19 cellular contexts compared by ENCODE assay signal in genomic region chr9:77750981-77751340, GRCh38.
DNase-seq lines count a peak whose midpoint lies in the region; ATAC-seq, FAIRE-seq and TF ChIP-seq lines count a peak whose summit lies in the region.
"Had no signal": no experiment of that assay in that cellular context is flagged by ENCODE, and none has a peak within 500 bp of the region (broad histone marks: within the 10 kb centered on the region; RNA-seq: fewer than 3 reads in every experiment).

No MANE protein-coding gene starts in this region.

- no peak overlapping the region for H3K4me3 ChIP-seq in RWPE2 (ENCODE audit: severe bottlenecking)
- H3K4me3 ChIP-seq in trophoblast cell (ENCODE audit: low read depth, low read length), result no peak overlapping the region
- H3K4me3 ChIP-seq in CD4-positive, alpha-beta memory T cell (ENCODE audit: low read length in 2 of 2), result no peak overlapping the region
- H3K4me3 ChIP-seq: colonic mucosa, right lobe of liver, SJSA1 had no signal

- POLR2A ChIA-PET in CD4-positive, alpha-beta memory T cell (lab: Charles Lee; ENCODE audit: partially characterized antibody), result no interaction called here

- no peak overlapping the region for H2AK5ac ChIP-seq in trophoblast cell (ENCODE audit: low read length)

- H2AFZ ChIP-seq in trophoblast cell (ENCODE audit: insufficient read depth, low read length, poor library complexity), result no peak overlapping the region
- H2AFZ ChIP-seq: parathyroid adenoma had no signal

- no peaks in the 10 kb centered on the region for H3K9me3 Mint-ChIP-seq in endothelial cell (ENCODE audit: unreplicated experiment)
- H3K9me3 Mint-ChIP-seq in CD4-positive, alpha-beta memory T cell, result no peaks in the 10 kb centered on the region
- H3K9me3 Mint-ChIP-seq: CD8-positive, alpha-beta T cell; natural killer cell; T-helper 2 cell treated with Interferon-gamma antibody and Interleukin-4, amounts not matched to agents 5 μg/mL and 100 μg/mL, for 36 hours had no signal

- no peak overlapping the region for H4K12ac ChIP-seq in trophoblast cell (ENCODE audit: low read depth, low read length)

- no peak for TF ChIP-seq CTCF in RWPE2 (IDR thresholded peaks at IDR 0.05; ENCODE audit: poor library complexity, severe bottlenecking)
- TF ChIP-seq CTCF in endothelial cell (IDR thresholded peaks at IDR 0.05; ENCODE audit: unreplicated experiment), result no peak

- peaks cover 28% of the 10 kb centered on the region for H3K4me1 Mint-ChIP-seq in endothelial cell (ENCODE audit: unreplicated experiment)
- H3K4me1 Mint-ChIP-seq in CD4-positive, alpha-beta memory T cell, result peaks cover 18 to 53% (median 32%) of the 10 kb centered on the region in 4 donors

- no peak for FAIRE-seq in GM19239 (lab: Jason Lieb, UNC)

- no peak overlapping the region for H3K23ac ChIP-seq in trophoblast cell (ENCODE audit: low read length)

- H3K79me2 ChIP-seq in trophoblast cell (ENCODE audit: control insufficient read depth, insufficient read depth, low read length, poor library complexity), result no peaks in the 10 kb centered on the region
- H3K79me2 ChIP-seq: parathyroid adenoma had no signal

- peaks cover 8% of the 10 kb centered on the region for H3K4me1 ChIP-seq in RWPE2 (ENCODE audit: insufficient read depth, poor library complexity, severe bottlenecking)
- H3K4me1 ChIP-seq in trophoblast cell (ENCODE audit: control insufficient read depth in 1 of 2, insufficient read depth in 2 of 2, low read length in 2 of 2), result peaks cover 3 to 6% of the 10 kb centered on the region in 2 experiments
- H3K4me1 ChIP-seq in CD4-positive, alpha-beta memory T cell (ENCODE audit: insufficient read depth, low read length), result no peaks in the 10 kb centered on the region
- H3K4me1 ChIP-seq: colonic mucosa, parathyroid adenoma, right lobe of liver had no signal

- no peak overlapping the region for H4K91ac ChIP-seq in trophoblast cell (ENCODE audit: low read depth, low read length)

- no peak overlapping the region for H3K4me3 Mint-ChIP-seq in endothelial cell (ENCODE audit: unreplicated experiment)
- no peak overlapping the region for H3K4me3 Mint-ChIP-seq in CD4-positive, alpha-beta memory T cell
- H3K4me3 Mint-ChIP-seq: CD8-positive, alpha-beta T cell; endodermal cell; natural killer cell had no signal

- no peaks in the 10 kb centered on the region for H3K27me3 ChIP-seq in RWPE2 (ENCODE audit: insufficient read depth, poor library complexity, severe bottlenecking)
- H3K27me3 ChIP-seq in trophoblast cell (ENCODE audit: insufficient read depth, low read length), result no peaks in the 10 kb centered on the region
- no peaks in the 10 kb centered on the region for H3K27me3 ChIP-seq in CD4-positive, alpha-beta memory T cell (ENCODE audit: insufficient read depth, low read length)
- H3K27me3 ChIP-seq: colonic mucosa, right lobe of liver, SJSA1 had no signal

- peaks cover 11% of the 10 kb centered on the region for H3K27me3 Mint-ChIP-seq in endothelial cell (ENCODE audit: unreplicated experiment)
- no peaks in the 10 kb centered on the region for H3K27me3 Mint-ChIP-seq in CD4-positive, alpha-beta memory T cell
- H3K27me3 Mint-ChIP-seq: activated naive CD8-positive, alpha-beta T cell treated with anti-CD3 and anti-CD28 coated beads for 36 hours had no signal

- peaks cover 15% of the 10 kb centered on the region for H3K79me1 ChIP-seq in trophoblast cell (ENCODE audit: low read length)

- H3K27ac ChIP-seq in RWPE2 (ENCODE audit: poor library complexity, severe bottlenecking), result peak overlapping the region; percentile 30
- H3K27ac ChIP-seq in trophoblast cell (ENCODE audit: low read depth, low read length), result no peak overlapping the region
- H3K27ac ChIP-seq in CD4-positive, alpha-beta memory T cell (ENCODE audit: low read depth, low read length), result no peak overlapping the region
- H3K27ac ChIP-seq: colonic mucosa, parathyroid adenoma, right lobe of liver had no signal

- no peak overlapping the region for H3K4me2 ChIP-seq in trophoblast cell (ENCODE audit: low read length)

- CTCF ChIA-PET in CD4-positive, alpha-beta memory T cell (lab: Charles Lee; ENCODE audit: partially characterized antibody), result interaction anchor here (1.0 to 2.7 kb wide), 6 partner anchors 13 to 317 kb away, joined by 3 to 8 read pairs (median 4); no protein-coding TSS in a partner anchor

- no peak overlapping the region for H4K8ac ChIP-seq in trophoblast cell (ENCODE audit: low read depth, low read length)

- H3K9me3 ChIP-seq in RWPE2 (ENCODE audit: severe bottlenecking) (no peaks in the 10 kb centered on the region), trophoblast cell (ENCODE audit: insufficient read depth, low read depth, low read length) (no peaks in the 10 kb centered on the region)
- H3K9me3 ChIP-seq in CD4-positive, alpha-beta memory T cell (ENCODE audit: control insufficient read depth in 1 of 2, low read length in 2 of 2), result no peaks in the 10 kb centered on the region
- H3K9me3 ChIP-seq: colonic mucosa, right lobe of liver, SJSA1 had no signal

- H3K36me3 Mint-ChIP-seq in endothelial cell (ENCODE audit: low read depth, unreplicated experiment), result peaks cover 11% of the 10 kb centered on the region
- peaks cover 16 to 22% of the 10 kb centered on the region in 2 donors for H3K36me3 Mint-ChIP-seq in CD4-positive, alpha-beta memory T cell
- H3K36me3 Mint-ChIP-seq: natural killer cell had no signal

- H3K4ac ChIP-seq in trophoblast cell (ENCODE audit: low read depth, low read length), result no peak overlapping the region

- peak overlapping the region; percentile 88 for H3K27ac Mint-ChIP-seq in endothelial cell (ENCODE audit: unreplicated experiment)
- no peak overlapping the region for H3K27ac Mint-ChIP-seq in CD4-positive, alpha-beta memory T cell
- H3K27ac Mint-ChIP-seq: CD8-positive, alpha-beta T cell; endodermal cell had no signal

- no peak for ATAC-seq in RWPE2 (ENCODE audit: low read depth)
- ATAC-seq: CD8-positive, alpha-beta T cell had no signal

- H3K18ac ChIP-seq in trophoblast cell (ENCODE audit: low read length), result no peak overlapping the region

- intact Hi-C loops in CD4-positive, alpha-beta memory T cell (cut with micrococcal nuclease), result loop anchor here (10.0 kb wide), 1 partner anchor 296 kb away; no protein-coding TSS in a partner anchor

- H2BK12ac ChIP-seq in trophoblast cell (ENCODE audit: low read length), result no peak overlapping the region

- H3K36me3 ChIP-seq in RWPE2 (ENCODE audit: low read depth), result no peaks in the 10 kb centered on the region
- H3K36me3 ChIP-seq in trophoblast cell (ENCODE audit: control insufficient read depth in 1 of 2, insufficient read depth in 2 of 2, low read length in 2 of 2), result peaks cover 2 to 6% of the 10 kb centered on the region in 2 experiments
- no peaks in the 10 kb centered on the region for H3K36me3 ChIP-seq in CD4-positive, alpha-beta memory T cell (ENCODE audit: insufficient read depth, low read length)
- H3K36me3 ChIP-seq: colonic mucosa, right lobe of liver, SJSA1 had no signal

- DNase-seq in EL, result peak; percentile 12
- no peak for DNase-seq in RWPE2 (ENCODE audit: low spot score)
- DNase-seq in endothelial cell (ENCODE audit: low spot score), result no peak
- DNase-seq in trophoblast cell, result no peak
- DNase-seq in GM19239 (ENCODE audit: insufficient read length, low spot score), result no peak
- DNase-seq in HUDEP-2 (lab: John Stamatoyannopoulos, UW; ENCODE audit: unreplicated experiment in 76 of 76), result no peak
- DNase-seq in CD4-positive, alpha-beta memory T cell, result no peak
- DNase-seq in DMS153 (lab: John Stamatoyannopoulos, UW), result no peak
- DNase-seq: activated CD4-positive, alpha-beta T cell treated with anti-CD3 and anti-CD28 coated beads, Interleukin-2, amount 50 U/mL, for 1 hour; activated naive CD8-positive, alpha-beta T cell treated with anti-CD3 and anti-CD28 coated beads for 36 hours; CD8-positive, alpha-beta T cell; glutamatergic neuron; natural killer cell; right lobe of liver had no signal

- no peak overlapping the region for H3K14ac ChIP-seq in trophoblast cell (ENCODE audit: low read length)

- WGBS in trophoblast cell (ENCODE audit: extremely low coverage, insufficient coverage, insufficient read length), result no CpG with 5 or more reads among the region's 1 CpG

- H3K9ac ChIP-seq in trophoblast cell (ENCODE audit: low read length), result no peak overlapping the region
- H3K9ac ChIP-seq: parathyroid adenoma had no signal

- no peak overlapping the region for H2BK5ac ChIP-seq in trophoblast cell (ENCODE audit: low read depth, low read length, poor library complexity)

- peak overlapping the region; percentile 33 for H2BK120ac ChIP-seq in trophoblast cell (ENCODE audit: insufficient read depth, low read length, poor library complexity)
